Comparison of ENCODE assay signal across 1 cellular context in genomic region chr6:170269151-170269872, GRCh38.
TF ChIP-seq lines count a peak whose summit lies in the region.

No MANE protein-coding gene starts in this region.

TF ChIP-seq in IMR-90, 13 proteins besides CTCF, POLR2A, EP300 and RAD21 (continued from another document):
- no peak for TF ChIP-seq ELK1 (IDR thresholded peaks at IDR 0.05; ENCODE audit: borderline replicate concordance, low read depth, low read length)
- TF ChIP-seq USF2 (IDR thresholded peaks at IDR 0.05; ENCODE audit: low read depth, low read length), result no peak
- TF ChIP-seq FOS (IDR thresholded peaks at IDR 0.05; ENCODE audit: low read depth, low read length), result no peak
- no peak for TF ChIP-seq CHD1 (IDR thresholded peaks at IDR 0.05; ENCODE audit: low read depth, low read length)
- no peak for TF ChIP-seq RCOR1 (IDR thresholded peaks at IDR 0.05; ENCODE audit: insufficient replicate concordance, low read length)
- no peak for TF ChIP-seq RFX5 (IDR thresholded peaks at IDR 0.05; ENCODE audit: low read depth, low read length)
- TF ChIP-seq MAZ (IDR thresholded peaks at IDR 0.05; ENCODE audit: borderline replicate concordance, low read depth, low read length), result no peak
- no peak for TF ChIP-seq BHLHE40 (IDR thresholded peaks at IDR 0.05; ENCODE audit: low read depth, low read length)
- TF ChIP-seq NFE2L2 (IDR thresholded peaks at IDR 0.05; ENCODE audit: low read depth, low read length), result no peak
